In the genomic region with DNA sequence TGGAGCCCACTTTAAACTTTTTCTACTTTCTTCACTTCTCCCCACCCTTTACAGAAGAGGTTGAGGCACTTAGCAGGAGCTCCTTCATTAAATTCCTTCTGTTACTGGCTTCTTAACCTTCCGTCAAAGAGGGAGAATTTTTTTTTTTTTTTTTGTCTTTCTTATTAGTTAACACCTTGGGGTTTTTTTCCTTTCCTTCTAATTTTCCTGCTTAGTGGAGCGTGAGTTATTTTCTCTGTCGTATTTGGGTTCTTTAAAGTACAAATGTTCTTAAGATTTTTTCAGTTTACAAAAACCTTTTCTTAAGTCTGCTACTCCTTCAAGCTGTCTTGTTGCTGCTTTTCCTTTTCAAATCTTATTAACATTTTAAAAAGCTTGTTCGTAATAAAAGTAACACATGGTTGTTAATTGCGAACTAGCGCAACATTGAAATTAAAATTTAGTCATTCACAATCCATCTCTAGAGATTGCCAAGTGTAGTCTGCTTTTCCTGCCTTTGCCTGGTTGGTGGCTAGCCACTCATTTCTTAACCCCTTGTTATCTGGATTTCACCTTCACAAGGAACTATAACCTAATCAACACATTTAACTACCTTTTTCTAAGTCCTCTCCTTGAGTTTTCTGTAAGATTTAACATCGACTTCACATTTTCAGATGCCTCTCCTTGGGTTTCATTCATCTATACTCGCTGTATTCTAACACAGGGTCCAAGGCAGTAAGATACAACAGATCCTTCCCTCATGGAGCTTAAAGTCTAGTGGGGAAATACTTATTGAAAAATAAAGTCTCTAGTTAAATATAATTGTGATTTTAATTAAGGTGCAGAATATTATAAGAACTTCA, we compare ENCODE assay signal across 2 cellular contexts.
TF ChIP-seq lines count a peak whose summit lies in the region.

No MANE protein-coding gene starts in this region.

TF ChIP-seq in SK-N-SH, 30 proteins besides CTCF, POLR2A, EP300 and RAD21 (continued from another document):
- TF ChIP-seq, protein P1, sequence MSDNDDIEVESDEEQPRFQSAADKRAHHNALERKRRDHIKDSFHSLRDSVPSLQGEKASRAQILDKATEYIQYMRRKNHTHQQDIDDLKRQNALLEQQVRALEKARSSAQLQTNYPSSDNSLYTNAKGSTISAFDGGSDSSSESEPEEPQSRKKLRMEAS (IDR thresholded peaks at IDR 0.05; ENCODE audit: low read depth) = no peak

TF ChIP-seq in SK-N-SH treated with all-trans-retinoic acid at 6 μM for 48 hours, 23 proteins besides CTCF, POLR2A, EP300 and RAD21 (continued from another document):
- TF ChIP-seq, protein P2, sequence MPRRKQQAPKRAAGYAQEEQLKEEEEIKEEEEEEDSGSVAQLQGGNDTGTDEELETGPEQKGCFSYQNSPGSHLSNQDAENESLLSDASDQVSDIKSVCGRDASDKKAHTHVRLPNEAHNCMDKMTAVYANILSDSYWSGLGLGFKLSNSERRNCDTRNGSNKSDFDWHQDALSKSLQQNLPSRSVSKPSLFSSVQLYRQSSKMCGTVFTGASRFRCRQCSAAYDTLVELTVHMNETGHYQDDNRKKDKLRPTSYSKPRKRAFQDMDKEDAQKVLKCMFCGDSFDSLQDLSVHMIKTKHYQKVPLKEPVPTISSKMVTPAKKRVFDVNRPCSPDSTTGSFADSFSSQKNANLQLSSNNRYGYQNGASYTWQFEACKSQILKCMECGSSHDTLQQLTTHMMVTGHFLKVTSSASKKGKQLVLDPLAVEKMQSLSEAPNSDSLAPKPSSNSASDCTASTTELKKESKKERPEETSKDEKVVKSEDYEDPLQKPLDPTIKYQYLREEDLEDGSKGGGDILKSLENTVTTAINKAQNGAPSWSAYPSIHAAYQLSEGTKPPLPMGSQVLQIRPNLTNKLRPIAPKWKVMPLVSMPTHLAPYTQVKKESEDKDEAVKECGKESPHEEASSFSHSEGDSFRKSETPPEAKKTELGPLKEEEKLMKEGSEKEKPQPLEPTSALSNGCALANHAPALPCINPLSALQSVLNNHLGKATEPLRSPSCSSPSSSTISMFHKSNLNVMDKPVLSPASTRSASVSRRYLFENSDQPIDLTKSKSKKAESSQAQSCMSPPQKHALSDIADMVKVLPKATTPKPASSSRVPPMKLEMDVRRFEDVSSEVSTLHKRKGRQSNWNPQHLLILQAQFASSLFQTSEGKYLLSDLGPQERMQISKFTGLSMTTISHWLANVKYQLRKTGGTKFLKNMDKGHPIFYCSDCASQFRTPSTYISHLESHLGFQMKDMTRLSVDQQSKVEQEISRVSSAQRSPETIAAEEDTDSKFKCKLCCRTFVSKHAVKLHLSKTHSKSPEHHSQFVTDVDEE (CRISPR knock-in tag; IDR thresholded peaks at IDR 0.05) = no peak
- TF ChIP-seq, protein P3, sequence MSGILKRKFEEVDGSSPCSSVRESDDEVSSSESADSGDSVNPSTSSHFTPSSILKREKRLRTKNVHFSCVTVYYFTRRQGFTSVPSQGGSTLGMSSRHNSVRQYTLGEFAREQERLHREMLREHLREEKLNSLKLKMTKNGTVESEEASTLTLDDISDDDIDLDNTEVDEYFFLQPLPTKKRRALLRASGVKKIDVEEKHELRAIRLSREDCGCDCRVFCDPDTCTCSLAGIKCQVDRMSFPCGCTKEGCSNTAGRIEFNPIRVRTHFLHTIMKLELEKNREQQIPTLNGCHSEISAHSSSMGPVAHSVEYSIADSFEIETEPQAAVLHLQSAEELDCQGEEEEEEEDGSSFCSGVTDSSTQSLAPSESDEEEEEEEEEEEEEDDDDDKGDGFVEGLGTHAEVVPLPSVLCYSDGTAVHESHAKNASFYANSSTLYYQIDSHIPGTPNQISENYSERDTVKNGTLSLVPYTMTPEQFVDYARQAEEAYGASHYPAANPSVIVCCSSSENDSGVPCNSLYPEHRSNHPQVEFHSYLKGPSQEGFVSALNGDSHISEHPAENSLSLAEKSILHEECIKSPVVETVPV (CRISPR knock-in tag; IDR thresholded peaks at IDR 0.05) = no peak
- TF ChIP-seq BACH2 (CRISPR knock-in tag; IDR thresholded peaks at IDR 0.05; ENCODE audit: borderline replicate concordance) (no peak), ZNF565 (CRISPR knock-in tag; conservative IDR thresholded peaks at IDR 0.05; ENCODE audit: low read depth) (no peak)
